In the genomic region with DNA sequence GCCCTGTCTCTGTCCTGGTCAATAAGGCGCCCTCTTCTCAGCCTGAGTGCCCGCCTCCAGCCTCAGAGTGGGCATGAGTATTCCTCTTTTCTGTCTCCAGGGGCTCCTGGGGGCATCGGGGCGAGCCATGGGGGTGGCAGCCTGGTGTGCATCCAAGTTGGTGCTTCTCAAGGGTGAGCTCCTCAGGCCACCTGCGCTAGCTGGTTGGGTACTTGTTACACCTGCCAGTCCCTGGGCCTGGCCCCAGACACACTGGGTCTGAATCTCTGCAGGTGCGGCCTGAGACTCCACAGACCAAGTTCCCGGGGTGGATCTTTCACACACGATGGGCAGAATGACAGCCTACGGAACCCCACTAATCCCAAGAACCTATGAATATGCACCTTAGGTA, we compare ENCODE assay signal across 24 cellular contexts.
DNase-seq lines count a peak whose midpoint lies in the region; ATAC-seq and TF ChIP-seq lines count a peak whose summit lies in the region.
"Had no signal": no experiment of that assay in that cellular context is flagged by ENCODE, and none has a peak within 500 bp of the region (broad histone marks: within the 10 kb centered on the region; RNA-seq: fewer than 3 reads in every experiment).

No MANE protein-coding gene starts in this region.

- H3K27me3 ChIP-seq in DND-41 (ENCODE audit: insufficient read depth, low read length, poor library complexity) (no peaks in the 10 kb centered on the region), thyroid gland (no peaks in the 10 kb centered on the region)
- H3K27me3 ChIP-seq: Peyer's patch had no signal

- no peaks in the 10 kb centered on the region for H4K20me1 ChIP-seq in DND-41 (ENCODE audit: insufficient read depth, low read length)

- H3K36me3 Mint-ChIP-seq in activated CD4-positive, alpha-beta T cell treated with anti-CD3 and anti-CD28 coated beads, Interleukin-2, amount 10 ng/mL, durations not matched to agents 7 days and 5 days (ENCODE audit: low read depth) = no peaks in the 10 kb centered on the region
- H3K36me3 Mint-ChIP-seq: CD8-positive, alpha-beta T cell had no signal

- no peak overlapping the region for H2AFZ ChIP-seq in DND-41 (ENCODE audit: low read depth, low read length)
- H2AFZ ChIP-seq: GM23248 had no signal

- no peaks in the 10 kb centered on the region for H3K9me3 ChIP-seq in DND-41 (ENCODE audit: insufficient read depth, low read length, severe bottlenecking)
- H3K9me3 ChIP-seq in thyroid gland = no peaks in the 10 kb centered on the region
- H3K9me3 ChIP-seq: Peyer's patch had no signal

- peaks cover 20% of the 10 kb centered on the region for H3K4me1 Mint-ChIP-seq in activated CD4-positive, alpha-beta T cell treated with anti-CD3 and anti-CD28 coated beads, Interleukin-2, amount 10 ng/mL, durations not matched to agents 7 days and 5 days

- H3K9ac ChIP-seq in DND-41 (ENCODE audit: low read depth, low read length) = no peak overlapping the region
- H3K9ac ChIP-seq: GM23248 had no signal

- no peak overlapping the region for H3K27ac ChIP-seq in DND-41 (ENCODE audit: low read length)
- H3K27ac ChIP-seq in coronary artery = no peak overlapping the region
- peak overlapping the region in 1 of 3 donors; percentile 2 for H3K27ac ChIP-seq in thyroid gland
- H3K27ac ChIP-seq: GM23248, Peyer's patch had no signal

- no peaks in the 10 kb centered on the region for H3K79me2 ChIP-seq in DND-41 (ENCODE audit: insufficient read depth, low read length)

- no peaks in the 10 kb centered on the region for H3K9me3 Mint-ChIP-seq in activated CD4-positive, alpha-beta T cell treated with anti-CD3 and anti-CD28 coated beads, Interleukin-2, amount 10 ng/mL, durations not matched to agents 7 days and 5 days
- H3K9me3 Mint-ChIP-seq: CD8-positive, alpha-beta T cell had no signal

- ATAC-seq in DND-41 (ENCODE audit: insufficient read depth, low read depth) (no peak), GM21447 (IDR thresholded peaks at IDR 0.05; ENCODE audit: unreplicated experiment) (no peak)
- ATAC-seq: CD8-positive, alpha-beta T cell; GM12878; Right ventricle myocardium inferior had no signal

- TF ChIP-seq CTCF in DND-41 (IDR thresholded peaks at IDR 0.05; ENCODE audit: borderline replicate concordance, extremely low read depth, low read length, poor library complexity, severe bottlenecking) = no peak
- no peak for TF ChIP-seq CTCF in coronary artery (IDR thresholded peaks at IDR 0.05)
- no peak for TF ChIP-seq CTCF in thyroid gland (IDR thresholded peaks at IDR 0.05)

- CTCF ChIA-PET in activated CD4-positive, alpha-beta T cell treated with anti-CD3 and anti-CD28 coated beads, Interleukin-2, amount 10 ng/mL, durations not matched to agents 7 days and 5 days (lab: Charles Lee) = no interaction called here

- POLR2A ChIA-PET in activated CD4-positive, alpha-beta T cell treated with anti-CD3 and anti-CD28 coated beads, Interleukin-2, amount 10 ng/mL, durations not matched to agents 7 days and 5 days (lab: Charles Lee) = no interaction called here

- no peak overlapping the region for H3K4me2 ChIP-seq in DND-41 (ENCODE audit: insufficient read depth, low read length)

- H3K4me1 ChIP-seq in DND-41 (ENCODE audit: insufficient read depth, low read length) = peaks cover 18% of the 10 kb centered on the region
- peaks cover 25 to 42% of the 10 kb centered on the region in 2 donors for H3K4me1 ChIP-seq in thyroid gland

- H3K36me3 ChIP-seq in DND-41 (ENCODE audit: insufficient read depth, low read length) = no peaks in the 10 kb centered on the region
- no peaks in the 10 kb centered on the region for H3K36me3 ChIP-seq in thyroid gland
- H3K36me3 ChIP-seq: Peyer's patch had no signal

- H3K27ac Mint-ChIP-seq in activated CD4-positive, alpha-beta T cell treated with anti-CD3 and anti-CD28 coated beads, Interleukin-2, amount 10 ng/mL, durations not matched to agents 7 days and 5 days = no peak overlapping the region
- H3K27ac Mint-ChIP-seq: CD8-positive, alpha-beta T cell had no signal

- intact Hi-C loops in thyroid gland (cut with DNase I) = no loop called here

- no peak overlapping the region for H3K4me3 ChIP-seq in DND-41 (ENCODE audit: low read depth in 1 of 2, low read length in 2 of 2)
- H3K4me3 ChIP-seq in coronary artery = no peak overlapping the region
- no peak overlapping the region for H3K4me3 ChIP-seq in thyroid gland (replicated peaks in 1 of 3)
- H3K4me3 ChIP-seq: GM12878, GM23248, Peyer's patch had no signal

- 65 to 72% methylated on average over 4 to 5 of the region's 9 CpGs for WGBS in thyroid gland, 2 donors

- no peak overlapping the region for H3K4me3 Mint-ChIP-seq in activated CD4-positive, alpha-beta T cell treated with anti-CD3 and anti-CD28 coated beads, Interleukin-2, amount 10 ng/mL, durations not matched to agents 7 days and 5 days
- H3K4me3 Mint-ChIP-seq: CD8-positive, alpha-beta T cell had no signal

- DNase-seq in activated CD4-positive, alpha-beta T cell treated with anti-CD3 and anti-CD28 coated beads, Interleukin-2, amount 10 ng/mL, durations not matched to agents 7 days and 5 days = peak; percentile 2
- no peak for DNase-seq in activated CD4-positive, alpha-beta T cell treated with anti-CD3 and anti-CD28 coated beads, Interleukin-2, amount 50 U/mL, for 1 hour
- DNase-seq in DND-41 (peak; percentile 3), coronary artery (ENCODE audit: low spot score) (peak; percentile 52), thyroid gland (peak; percentile 71 to 78), NCI-H748 treated with DMSO at 0.1 percent for 48 hours (lab: John Stamatoyannopoulos, UW) (no peak)
- DNase-seq: AML-193; C1 segment of cervical spinal cord; CD8-positive, alpha-beta T cell; DMS153; GM23248; HCEC 1CT; KBM-7; MM.1S; NCI-H1092; NCI-H1436 treated with DMSO at 0.1 percent for 48 hours; NCI-H1930; NCI-H2227 treated with DMSO at 0.1 percent for 48 hours; NCI-H510A treated with DMSO at 0.1 percent for 48 hours; NCI-H774 had no signal

- no peak for TF ChIP-seq POLR2A in thyroid gland (IDR thresholded peaks at IDR 0.05)

- H3K27me3 Mint-ChIP-seq in activated CD4-positive, alpha-beta T cell treated with anti-CD3 and anti-CD28 coated beads, Interleukin-2, amount 10 ng/mL, durations not matched to agents 7 days and 5 days = peaks cover 31% of the 10 kb centered on the region

Comparison
In these comparisons a context has a peak if more than half of its experiments do, and no peak if none do; other contexts are left out.
1. DNase-seq: peak in activated CD4-positive, alpha-beta T cell treated with anti-CD3 and anti-CD28 coated beads, Interleukin-2, amount 10 ng/mL, durations not matched to agents 7 days and 5 days (single experiment), DND-41 (single experiment), coronary artery (single experiment) and thyroid gland (2 of 2); none in activated CD4-positive, alpha-beta T cell treated with anti-CD3 and anti-CD28 coated beads, Interleukin-2, amount 50 U/mL, for 1 hour (single experiment) and NCI-H748 treated with DMSO at 0.1 percent for 48 hours (single experiment).